Comparison of ENCODE assay signal across 16 cellular contexts in the genomic region with DNA sequence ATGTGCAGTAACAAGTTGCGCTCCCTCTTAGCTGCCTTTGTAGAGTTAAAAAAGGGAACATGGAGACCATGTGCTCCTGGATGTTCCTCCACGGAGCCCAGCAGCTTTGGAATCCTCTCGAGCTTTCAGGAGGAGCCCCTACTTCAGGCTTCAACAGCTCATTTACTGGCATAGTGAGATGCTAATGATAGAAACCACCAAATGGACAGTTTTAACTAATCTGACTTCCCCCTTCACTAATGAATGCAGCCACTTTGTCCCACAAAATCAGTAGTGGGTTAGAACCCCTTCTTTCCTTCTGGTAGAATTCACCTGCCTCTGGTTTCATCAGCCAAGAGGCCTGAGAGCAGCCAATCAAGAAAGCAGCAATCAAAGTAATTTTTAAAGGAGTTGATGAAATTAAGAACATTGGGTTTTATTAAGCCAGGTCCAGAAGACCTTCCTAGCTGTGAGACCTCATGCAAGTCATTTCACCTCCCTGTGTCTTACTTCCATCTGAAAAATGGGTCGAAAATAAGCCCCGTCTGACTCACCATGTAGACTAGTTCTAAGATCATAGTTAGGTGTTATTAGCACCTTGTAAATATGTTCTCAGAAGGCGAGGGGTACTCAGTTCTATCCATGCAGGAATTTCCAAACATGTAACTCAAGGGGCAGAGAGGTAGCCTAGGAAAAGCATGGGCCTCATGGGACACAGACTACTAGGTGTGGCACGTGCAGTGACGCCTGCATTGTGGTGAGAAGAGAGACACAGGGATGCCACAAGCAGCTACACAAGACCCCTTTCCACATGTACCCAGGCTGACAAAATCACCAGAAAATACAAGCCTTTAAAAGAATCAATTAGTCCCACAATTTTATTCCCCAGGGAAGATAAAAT.
A peak's percentile ranks its signal among the peaks of the same experiment; 100 is the strongest.
DNase-seq lines count a peak whose midpoint lies in the region; ATAC-seq and TF ChIP-seq lines count a peak whose summit lies in the region.
"Had no signal": no experiment of that assay in that cellular context is flagged by ENCODE, and none has a peak within 500 bp of the region (broad histone marks: within the 10 kb centered on the region; RNA-seq: fewer than 3 reads in every experiment).

No MANE protein-coding gene starts in this region.

- peak overlapping the region; percentile 66 for H3K4me3 ChIP-seq in OCI-LY1 (ENCODE audit: low read depth, low read length, poor library complexity, severe bottlenecking)
- H3K4me3 ChIP-seq: breast epithelium, K562, thyroid gland had no signal

- H2AFZ ChIP-seq in OCI-LY1 (ENCODE audit: low read length) = no peak overlapping the region

- TF ChIP-seq CTCF in OCI-LY1 (IDR thresholded peaks at IDR 0.05; ENCODE audit: low read length) = no peak

- peak overlapping the region; percentile 87 for H3K9ac ChIP-seq in OCI-LY1 (ENCODE audit: low read length)

- peaks cover 6% of the 10 kb centered on the region; the same call in 1 of the 2 replicates for H3K36me3 ChIP-seq in OCI-LY1 (ENCODE audit: insufficient read depth, low read length)
- H3K36me3 ChIP-seq: breast epithelium, thyroid gland had no signal

- H3K9me2 ChIP-seq in OCI-LY1 (ENCODE audit: low read depth, low read length) = no peaks in the 10 kb centered on the region

- no peaks in the 10 kb centered on the region for H3K27me3 Mint-ChIP-seq in activated CD8-positive, alpha-beta memory T cell treated with anti-CD3 and anti-CD28 coated beads, Interleukin-2, amount 10 ng/mL, durations not matched to agents 7 days and 5 days
- H3K27me3 Mint-ChIP-seq in activated T-helper 2 cell treated with anti-CD3 and anti-CD28 coated beads, Interferon-gamma antibody, Interleukin-2, Interleukin-4, amounts not matched to agents 10 μg/mL and 5 μg/mL and 100 μg/mL, durations not matched to agents 14 hours and 24 hours and 36 hours (ENCODE audit: low read depth) = no peaks in the 10 kb centered on the region
- peaks cover 25% of the 10 kb centered on the region for H3K27me3 Mint-ChIP-seq in stimulated activated memory B cell treated with anti-CD40 and anti-IgM and Interleukin-4, amounts not matched to agents 10 μg/mL and 1 μg/mL and 100 μg/mL, for 72 hours

- no peaks in the 10 kb centered on the region for H3K27me3 ChIP-seq in OCI-LY1 (ENCODE audit: insufficient read depth, low read length)
- H3K27me3 ChIP-seq: breast epithelium, thyroid gland had no signal

- no peaks in the 10 kb centered on the region for H4K20me1 ChIP-seq in OCI-LY1 (ENCODE audit: insufficient read depth, low read length)

- CTCF ChIA-PET in activated CD8-positive, alpha-beta memory T cell treated with anti-CD3 and anti-CD28 coated beads, Interleukin-2, amount 10 ng/mL, durations not matched to agents 7 days and 5 days (lab: Charles Lee) = interaction anchor here (0.8 to 4.6 kb wide), 15 partner anchors 9 to 236 kb away, joined by 3 to 37 read pairs (median 3); partner anchors contain the start of gene BCL6

- no peaks in the 10 kb centered on the region for H3K9me3 ChIP-seq in OCI-LY1 (ENCODE audit: low read length)
- H3K9me3 ChIP-seq: breast epithelium, thyroid gland had no signal

- peaks cover 37% of the 10 kb centered on the region for H3K79me2 ChIP-seq in OCI-LY1 (ENCODE audit: insufficient read depth, low read length)

- H3K27ac ChIP-seq in OCI-LY1 (ENCODE audit: low read depth, low read length, poor library complexity, severe bottlenecking) = peak overlapping the region; percentile 97
- H3K27ac ChIP-seq: breast epithelium had no signal

- peak; percentile 63 for DNase-seq in activated CD8-positive, alpha-beta memory T cell treated with anti-CD3 and anti-CD28 coated beads, Interleukin-2, amount 10 ng/mL, durations not matched to agents 7 days and 5 days
- no peak for DNase-seq in activated CD8-positive, alpha-beta memory T cell treated with anti-CD3 and anti-CD28 coated beads, Interleukin-2, amount 50 U/mL, for 48 hours
- DNase-seq in activated T-helper 2 cell treated with anti-CD3 and anti-CD28 coated beads, Interferon-gamma antibody, Interleukin-2, Interleukin-4, amounts not matched to agents 10 μg/mL and 5 μg/mL and 100 μg/mL, durations not matched to agents 14 hours and 24 hours and 36 hours (ENCODE audit: low spot score) = no peak
- no peak for DNase-seq in kidney glomerular epithelial cell (lab: John Stamatoyannopoulos, UW)
- DNase-seq: effector CD4-positive, alpha-beta T cell; NCI-H146; NCI-H524 treated with DMSO at 0.1 percent for 48 hours; occipital lobe; T1000; thyroid gland had no signal

- peak; percentile 37 for ATAC-seq in activated CD8-positive, alpha-beta memory T cell treated with anti-CD3 and anti-CD28 coated beads, Interleukin-2, amount 10 ng/mL, durations not matched to agents 7 days and 5 days
- ATAC-seq in stimulated activated memory B cell treated with anti-CD40 and anti-IgM and Interleukin-4, amounts not matched to agents 10 μg/mL and 1 μg/mL and 100 μg/mL, for 72 hours = peak; percentile 57
- ATAC-seq in HG03457 (IDR thresholded peaks at IDR 0.05; ENCODE audit: unreplicated experiment) (no peak), HG02623 (IDR thresholded peaks at IDR 0.05; ENCODE audit: unreplicated experiment) (no peak)
- ATAC-seq: K562 had no signal

- peak overlapping the region; percentile 62 for H3K4me3 Mint-ChIP-seq in activated CD8-positive, alpha-beta memory T cell treated with anti-CD3 and anti-CD28 coated beads, Interleukin-2, amount 10 ng/mL, durations not matched to agents 7 days and 5 days
- H3K4me3 Mint-ChIP-seq in activated T-helper 2 cell treated with anti-CD3 and anti-CD28 coated beads, Interferon-gamma antibody, Interleukin-2, Interleukin-4, amounts not matched to agents 10 μg/mL and 5 μg/mL and 100 μg/mL, durations not matched to agents 14 hours and 24 hours and 36 hours (ENCODE audit: low read depth) = peak overlapping the region; percentile 72
- H3K4me3 Mint-ChIP-seq in stimulated activated memory B cell treated with anti-CD40 and anti-IgM and Interleukin-4, amounts not matched to agents 10 μg/mL and 1 μg/mL and 100 μg/mL, for 72 hours = peak overlapping the region; percentile 54

- peaks cover 10% of the 10 kb centered on the region for H3K36me3 Mint-ChIP-seq in activated CD8-positive, alpha-beta memory T cell treated with anti-CD3 and anti-CD28 coated beads, Interleukin-2, amount 10 ng/mL, durations not matched to agents 7 days and 5 days
- peaks cover 10% of the 10 kb centered on the region for H3K36me3 Mint-ChIP-seq in activated T-helper 2 cell treated with anti-CD3 and anti-CD28 coated beads, Interferon-gamma antibody, Interleukin-2, Interleukin-4, amounts not matched to agents 10 μg/mL and 5 μg/mL and 100 μg/mL, durations not matched to agents 14 hours and 24 hours and 36 hours (ENCODE audit: low read depth)
- no peaks in the 10 kb centered on the region for H3K36me3 Mint-ChIP-seq in stimulated activated memory B cell treated with anti-CD40 and anti-IgM and Interleukin-4, amounts not matched to agents 10 μg/mL and 1 μg/mL and 100 μg/mL, for 72 hours

- H3K9me3 Mint-ChIP-seq in activated CD8-positive, alpha-beta memory T cell treated with anti-CD3 and anti-CD28 coated beads, Interleukin-2, amount 10 ng/mL, durations not matched to agents 7 days and 5 days (ENCODE audit: low read depth) = peaks cover 4% of the 10 kb centered on the region
- peaks cover 10% of the 10 kb centered on the region for H3K9me3 Mint-ChIP-seq in activated T-helper 2 cell treated with anti-CD3 and anti-CD28 coated beads, Interferon-gamma antibody, Interleukin-2, Interleukin-4, amounts not matched to agents 10 μg/mL and 5 μg/mL and 100 μg/mL, durations not matched to agents 14 hours and 24 hours and 36 hours
- peaks cover 3% of the 10 kb centered on the region for H3K9me3 Mint-ChIP-seq in stimulated activated memory B cell treated with anti-CD40 and anti-IgM and Interleukin-4, amounts not matched to agents 10 μg/mL and 1 μg/mL and 100 μg/mL, for 72 hours

- intact Hi-C loops in activated T-helper 2 cell treated with anti-CD3 and anti-CD28 coated beads, Interferon-gamma antibody, Interleukin-2, Interleukin-4, amounts not matched to agents 10 μg/mL and 5 μg/mL and 100 μg/mL, durations not matched to agents 14 hours and 24 hours and 36 hours (cut with micrococcal nuclease) = loop anchor here (2.0 to 10.0 kb wide), 6 partner anchors 231 to 1171 kb away; no protein-coding TSS in a partner anchor

- H3F3A ChIP-seq in OCI-LY1 (ENCODE audit: insufficient read depth, low read length) = peaks cover 28% of the 10 kb centered on the region

- peaks cover 100% of the 10 kb centered on the region for H3K4me1 ChIP-seq in OCI-LY1 (ENCODE audit: insufficient read depth, low read length, severe bottlenecking)
- H3K4me1 ChIP-seq: breast epithelium had no signal

- H3K4me2 ChIP-seq in OCI-LY1 (ENCODE audit: low read length) = peak overlapping the region; percentile 83

- H3K4me1 Mint-ChIP-seq in activated CD8-positive, alpha-beta memory T cell treated with anti-CD3 and anti-CD28 coated beads, Interleukin-2, amount 10 ng/mL, durations not matched to agents 7 days and 5 days = peaks cover 53% of the 10 kb centered on the region
- peaks cover 66% of the 10 kb centered on the region for H3K4me1 Mint-ChIP-seq in activated T-helper 2 cell treated with anti-CD3 and anti-CD28 coated beads, Interferon-gamma antibody, Interleukin-2, Interleukin-4, amounts not matched to agents 10 μg/mL and 5 μg/mL and 100 μg/mL, durations not matched to agents 14 hours and 24 hours and 36 hours (ENCODE audit: low read depth)
- H3K4me1 Mint-ChIP-seq in stimulated activated memory B cell treated with anti-CD40 and anti-IgM and Interleukin-4, amounts not matched to agents 10 μg/mL and 1 μg/mL and 100 μg/mL, for 72 hours = peaks cover 52% of the 10 kb centered on the region

- H3K27ac Mint-ChIP-seq in activated CD8-positive, alpha-beta memory T cell treated with anti-CD3 and anti-CD28 coated beads, Interleukin-2, amount 10 ng/mL, durations not matched to agents 7 days and 5 days = peak overlapping the region; percentile 89
- H3K27ac Mint-ChIP-seq in activated T-helper 2 cell treated with anti-CD3 and anti-CD28 coated beads, Interferon-gamma antibody, Interleukin-2, Interleukin-4, amounts not matched to agents 10 μg/mL and 5 μg/mL and 100 μg/mL, durations not matched to agents 14 hours and 24 hours and 36 hours = peak overlapping the region; percentile 93
- H3K27ac Mint-ChIP-seq in stimulated activated memory B cell treated with anti-CD40 and anti-IgM and Interleukin-4, amounts not matched to agents 10 μg/mL and 1 μg/mL and 100 μg/mL, for 72 hours = peak overlapping the region; percentile 35

Comparison
In these comparisons a context has a peak if more than half of its experiments do, and no peak if none do; other contexts are left out.
1. ATAC-seq: peak in activated CD8-positive, alpha-beta memory T cell treated with anti-CD3 and anti-CD28 coated beads, Interleukin-2, amount 10 ng/mL, durations not matched to agents 7 days and 5 days (single experiment) and stimulated activated memory B cell treated with anti-CD40 and anti-IgM and Interleukin-4, amounts not matched to agents 10 μg/mL and 1 μg/mL and 100 μg/mL, for 72 hours (single experiment); none in HG03457 (single experiment) and HG02623 (single experiment).
2. H3K27ac Mint-ChIP-seq: peak in every context shown above with its lines; median percentile 93 in activated T-helper 2 cell treated with anti-CD3 and anti-CD28 coated beads, Interferon-gamma antibody, Interleukin-2, Interleukin-4, amounts not matched to agents 10 μg/mL and 5 μg/mL and 100 μg/mL, durations not matched to agents 14 hours and 24 hours and 36 hours; 89 in activated CD8-positive, alpha-beta memory T cell treated with anti-CD3 and anti-CD28 coated beads, Interleukin-2, amount 10 ng/mL, durations not matched to agents 7 days and 5 days; 35 in stimulated activated memory B cell treated with anti-CD40 and anti-IgM and Interleukin-4, amounts not matched to agents 10 μg/mL and 1 μg/mL and 100 μg/mL, for 72 hours.
3. Peak in every context shown above with its lines, with median percentiles within 50 percentile points of each other: H3K4me3 Mint-ChIP-seq.